8 cellular contexts compared by ENCODE assay signal in the genomic region with DNA sequence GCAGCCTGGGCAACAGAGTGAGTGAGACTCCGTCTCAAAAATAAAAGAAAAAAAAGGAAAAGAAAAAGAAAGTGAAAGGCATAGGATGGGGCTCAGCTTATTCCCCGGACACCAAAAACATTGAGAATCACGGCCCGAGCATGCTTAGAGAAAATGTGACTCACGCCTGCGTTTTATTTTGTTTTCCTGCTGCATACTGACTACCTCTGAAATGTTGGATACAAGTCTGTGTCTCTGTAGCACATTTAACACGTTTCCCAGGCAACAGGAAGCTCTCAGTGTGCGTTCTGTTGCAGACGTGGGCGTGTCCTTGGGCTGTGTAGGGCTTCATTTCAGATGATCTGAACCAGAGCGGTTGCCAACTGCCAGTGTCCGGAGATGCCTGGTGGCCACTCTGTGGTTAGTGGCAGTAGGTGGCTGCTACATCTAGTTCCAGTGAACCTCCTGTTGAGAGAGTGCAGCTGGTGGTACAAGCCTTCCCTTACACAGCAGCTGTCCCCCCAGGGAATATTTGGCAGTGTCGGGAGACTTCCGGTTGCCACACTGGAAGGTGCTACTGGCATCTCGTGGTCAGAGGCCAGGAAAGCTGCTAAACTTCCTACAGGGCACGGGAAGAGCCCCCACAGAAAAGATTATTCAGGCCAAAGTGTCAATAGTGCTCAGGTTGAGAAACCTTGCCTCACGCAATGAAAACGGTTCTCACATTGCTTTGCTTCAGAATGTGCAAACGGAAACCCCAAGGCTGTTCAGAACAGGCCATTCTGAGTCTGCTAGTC. TPM values are rescaled to one million over a fixed set of nuclear protein-coding genes. Genes with fewer than 3 reads are reported as not detected.
DNase-seq lines count a peak whose midpoint lies in the region; ATAC-seq and TF ChIP-seq lines count a peak whose summit lies in the region.

No MANE protein-coding gene starts in this region.

- DNase-seq in OCI-M1 (lab: John Stamatoyannopoulos, UW) (peak; percentile 36), fibroblast of peridontal ligament (ENCODE audit: extremely low read depth) (peak; percentile 86), osteoblast (ENCODE audit: insufficient read length, low spot score, missing footprints) (peak; percentile 97), tibial nerve (ENCODE audit: low spot score in 2 of 2) (peak; percentile 48 to 62), Calu3 (no peak)
- peak; percentile 56 for DNase-seq in activated T-helper 1 cell treated with anti-CD3 and anti-CD28 coated beads, Interleukin-12 subunit alpha, Interleukin-12 subunit beta, Interleukin-2, Interleukin-4 antibody, amounts not matched to agents 30 ng/mL and 10 ng/mL and 1 ng/mL, durations not matched to agents 14 hours and 24 hours and 36 hours (ENCODE audit: low spot score)

- no peaks in the 10 kb centered on the region for H3K36me3 Mint-ChIP-seq in activated T-helper 1 cell treated with anti-CD3 and anti-CD28 coated beads, Interleukin-12 subunit alpha, Interleukin-12 subunit beta, Interleukin-2, Interleukin-4 antibody, amounts not matched to agents 30 ng/mL and 10 ng/mL and 1 ng/mL, durations not matched to agents 14 hours and 24 hours and 36 hours (ENCODE audit: low read depth)
- no peaks in the 10 kb centered on the region for H3K36me3 Mint-ChIP-seq in Calu3 (ENCODE audit: insufficient read depth, unreplicated experiment)

- no peaks in the 10 kb centered on the region for H3K79me2 ChIP-seq in osteoblast (ENCODE audit: insufficient read depth, low read length)

- no peak for TF ChIP-seq POLR2A in tibial nerve (IDR thresholded peaks at IDR 0.05)

- CTCF ChIA-PET in Calu3 (lab: Charles Lee): no interaction called here

- WGBS in tibial nerve, 2 donors: 15 to 18% methylated on average over 18 to 19 of the region's 19 CpGs

- H3K9me3 Mint-ChIP-seq in activated T-helper 1 cell treated with anti-CD3 and anti-CD28 coated beads, Interleukin-12 subunit alpha, Interleukin-12 subunit beta, Interleukin-2, Interleukin-4 antibody, amounts not matched to agents 30 ng/mL and 10 ng/mL and 1 ng/mL, durations not matched to agents 14 hours and 24 hours and 36 hours: no peaks in the 10 kb centered on the region
- H3K9me3 Mint-ChIP-seq in Calu3 (ENCODE audit: low read depth, unreplicated experiment): no peaks in the 10 kb centered on the region

- peak overlapping the region; percentile 81 for H3K27ac Mint-ChIP-seq in activated T-helper 1 cell treated with anti-CD3 and anti-CD28 coated beads, Interleukin-12 subunit alpha, Interleukin-12 subunit beta, Interleukin-2, Interleukin-4 antibody, amounts not matched to agents 30 ng/mL and 10 ng/mL and 1 ng/mL, durations not matched to agents 14 hours and 24 hours and 36 hours
- no peak overlapping the region for H3K27ac Mint-ChIP-seq in Calu3 (ENCODE audit: unreplicated experiment)

- H3K27me3 ChIP-seq in osteoblast (ENCODE audit: insufficient read depth, low read length) (peaks cover 2% of the 10 kb centered on the region), tibial nerve (peaks cover 0 to 16% of the 10 kb centered on the region in 2 donors)

- intact Hi-C loops in activated T-helper 1 cell treated with anti-CD3 and anti-CD28 coated beads, Interleukin-12 subunit alpha, Interleukin-12 subunit beta, Interleukin-2, Interleukin-4 antibody, amounts not matched to agents 30 ng/mL and 10 ng/mL and 1 ng/mL, durations not matched to agents 14 hours and 24 hours and 36 hours (cut with micrococcal nuclease): loop anchor here (1.0 kb wide), 3 partner anchors 34 to 284 kb away; a partner anchor contains a TSS
- intact Hi-C loops in Calu3 (cut with micrococcal nuclease; ENCODE audit: unreplicated experiment): no loop called here

- ATAC-seq in GM18861 (IDR thresholded peaks at IDR 0.05; ENCODE audit: unreplicated experiment): peak; percentile 76
- peak; percentile 65 for ATAC-seq in HG03439 (IDR thresholded peaks at IDR 0.05; ENCODE audit: unreplicated experiment)

- TF ChIP-seq CTCF in osteoblast (IDR thresholded peaks at IDR 0.05; ENCODE audit: extremely low read depth, low read depth, low read length) (no peak), tibial nerve (IDR thresholded peaks at IDR 0.05) (no peak), Calu3 (IDR thresholded peaks at IDR 0.05; ENCODE audit: unreplicated experiment) (no peak)

- peak overlapping the region; percentile 89 for H3K4me2 ChIP-seq in osteoblast (ENCODE audit: insufficient read depth, low read length)

- peak overlapping the region; percentile 76 for H2AFZ ChIP-seq in osteoblast (ENCODE audit: low read length)

- peak overlapping the region; percentile 63 for H3K4me3 ChIP-seq in osteoblast (ENCODE audit: insufficient read depth, low read length)
- H3K4me3 ChIP-seq in tibial nerve: peak overlapping the region in 2 of 4 donors; percentile 21 to 38

- no peak for TF ChIP-seq EP300 in tibial nerve (IDR thresholded peaks at IDR 0.05)

- H3K4me1 ChIP-seq in osteoblast (ENCODE audit: insufficient read depth, low read length) (peaks cover 15% of the 10 kb centered on the region), tibial nerve (peaks cover 0 to 17% (median 5%) of the 10 kb centered on the region in 4 donors)

- peak overlapping the region; percentile 76 for H3K4me3 Mint-ChIP-seq in activated T-helper 1 cell treated with anti-CD3 and anti-CD28 coated beads, Interleukin-12 subunit alpha, Interleukin-12 subunit beta, Interleukin-2, Interleukin-4 antibody, amounts not matched to agents 30 ng/mL and 10 ng/mL and 1 ng/mL, durations not matched to agents 14 hours and 24 hours and 36 hours
- H3K4me3 Mint-ChIP-seq in Calu3 (ENCODE audit: low read depth, unreplicated experiment): no peak overlapping the region

- no peaks in the 10 kb centered on the region for H3K9me3 ChIP-seq in osteoblast (ENCODE audit: low read depth, low read length)
- no peaks in the 10 kb centered on the region for H3K9me3 ChIP-seq in tibial nerve

- H3K27ac ChIP-seq in osteoblast (ENCODE audit: low read depth, low read length): peak overlapping the region; percentile 77
- peak overlapping the region in 3 of 4 donors; percentile 2 to 64 (median 63) for H3K27ac ChIP-seq in tibial nerve

- peaks cover 22% of the 10 kb centered on the region for H3K4me1 Mint-ChIP-seq in activated T-helper 1 cell treated with anti-CD3 and anti-CD28 coated beads, Interleukin-12 subunit alpha, Interleukin-12 subunit beta, Interleukin-2, Interleukin-4 antibody, amounts not matched to agents 30 ng/mL and 10 ng/mL and 1 ng/mL, durations not matched to agents 14 hours and 24 hours and 36 hours (ENCODE audit: low read depth)
- H3K4me1 Mint-ChIP-seq in Calu3 (ENCODE audit: low read depth, unreplicated experiment): no peaks in the 10 kb centered on the region

- H3K27me3 Mint-ChIP-seq in activated T-helper 1 cell treated with anti-CD3 and anti-CD28 coated beads, Interleukin-12 subunit alpha, Interleukin-12 subunit beta, Interleukin-2, Interleukin-4 antibody, amounts not matched to agents 30 ng/mL and 10 ng/mL and 1 ng/mL, durations not matched to agents 14 hours and 24 hours and 36 hours (ENCODE audit: insufficient read depth): peaks cover 3% of the 10 kb centered on the region
- peaks cover 51% of the 10 kb centered on the region for H3K27me3 Mint-ChIP-seq in Calu3 (ENCODE audit: unreplicated experiment)

- H3K36me3 ChIP-seq in osteoblast (ENCODE audit: insufficient read depth, low read length) (no peaks in the 10 kb centered on the region), tibial nerve (no peaks in the 10 kb centered on the region)

- no TSS peak for BruUV-seq in Calu3 (replicated peaks; lab: Mats Ljungman, UMichigan)

- no peaks in the 10 kb centered on the region for H4K20me1 ChIP-seq in osteoblast (ENCODE audit: insufficient read depth, low read length)

RNA-seq across cellular contexts. Expression of a gene that starts 3.0 kb away (rescaled TPM):
- total RNA-seq in activated T-helper 1 cell treated with anti-CD3 and anti-CD28 coated beads, Interleukin-12 subunit alpha, Interleukin-12 subunit beta, Interleukin-2, Interleukin-4 antibody, amounts not matched to agents 30 ng/mL and 10 ng/mL and 1 ng/mL, durations not matched to agents 14 hours and 24 hours and 36 hours: not detected in 2 replicates
- total RNA-seq in osteoblast (not detected in 2 replicates), tibial nerve (under 1 TPM in 2 of 4 donors, not detected in 2; 0.30 to 0.66 TPM), Calu3 (2022) (not detected in 2 replicates)

RNA-seq across cellular contexts. Expression of a gene that starts 8.2 kb away (rescaled TPM):
- total RNA-seq in activated T-helper 1 cell treated with anti-CD3 and anti-CD28 coated beads, Interleukin-12 subunit alpha, Interleukin-12 subunit beta, Interleukin-2, Interleukin-4 antibody, amounts not matched to agents 30 ng/mL and 10 ng/mL and 1 ng/mL, durations not matched to agents 14 hours and 24 hours and 36 hours: 0.36 TPM in 1 of 2 replicates, not detected in the other
- total RNA-seq in osteoblast (not detected in 2 replicates), tibial nerve (not detected), Calu3 (2022) (not detected in 2 replicates)
